In the genomic region with DNA sequence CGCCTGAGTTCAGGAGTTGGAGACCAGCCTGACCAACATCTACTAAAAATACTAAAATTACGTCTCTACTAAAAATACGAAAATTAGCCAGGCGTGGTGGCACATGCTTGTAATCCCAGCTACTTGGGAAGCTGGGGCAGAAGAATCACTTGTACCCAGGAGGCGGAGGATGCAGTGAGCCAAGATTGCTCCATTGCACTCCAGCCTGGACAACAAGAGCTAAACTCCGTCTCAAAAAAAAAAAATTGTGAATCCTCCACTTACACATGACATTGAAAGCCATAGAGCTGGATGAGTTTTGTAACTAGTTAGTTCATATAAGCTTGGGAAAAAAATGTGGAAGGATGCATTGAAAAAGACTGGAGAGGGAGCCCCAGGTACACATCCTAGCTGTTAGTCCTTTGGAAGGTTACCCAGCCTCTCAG, we compare ENCODE assay signal across 1 cellular context.
A peak's percentile ranks its signal among the peaks of the same experiment; 100 is the strongest.
TF ChIP-seq lines count a peak whose summit lies in the region.

No MANE protein-coding gene starts in this region.

TF ChIP-seq in HepG2, 621 proteins besides CTCF, POLR2A, EP300 and RAD21 (continued from another document):
- TF ChIP-seq, protein P1, sequence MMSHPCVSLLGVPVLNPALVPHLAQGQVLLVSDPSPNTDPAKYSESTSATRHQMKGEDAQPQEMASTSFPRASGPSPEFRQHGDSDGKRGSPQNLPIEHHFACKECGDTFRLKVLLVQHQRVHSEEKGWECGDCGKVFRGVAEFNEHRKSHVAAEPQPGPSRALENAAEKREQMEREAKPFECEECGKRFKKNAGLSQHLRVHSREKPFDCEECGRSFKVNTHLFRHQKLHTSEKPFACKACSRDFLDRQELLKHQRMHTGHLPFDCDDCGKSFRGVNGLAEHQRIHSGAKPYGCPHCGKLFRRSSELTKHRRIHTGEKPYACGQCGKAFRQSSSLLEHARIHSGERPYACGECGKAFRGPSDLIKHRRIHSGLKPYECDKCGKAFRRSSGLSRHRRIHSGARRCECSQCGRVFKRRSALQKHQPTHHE (CRISPR knock-in tag; IDR thresholded peaks at IDR 0.05; ENCODE audit: borderline replicate concordance) = no peak
- TF ChIP-seq XBP1 (CRISPR knock-in tag; IDR thresholded peaks at IDR 0.05) (peak; percentile 56; the same call in 1 of the 2 replicates), YEATS2 (CRISPR knock-in tag; IDR thresholded peaks at IDR 0.05; ENCODE audit: borderline replicate concordance) (no peak), ZNF124 (CRISPR knock-in tag; IDR thresholded peaks at IDR 0.05) (no peak), GLI4 (CRISPR knock-in tag; IDR thresholded peaks at IDR 0.05; ENCODE audit: borderline replicate concordance) (0 out of 2 replicates have a peak, but pooled peaks have one; percentile 7), ISX (CRISPR knock-in tag; conservative IDR thresholded peaks at IDR 0.05) (no peak)
